28 cellular contexts compared by ENCODE assay signal in genomic region chr5:116546743-116547124, GRCh38. TPM values are rescaled to one million over a fixed set of nuclear protein-coding genes. Genes with fewer than 3 reads are reported as not detected.
A peak's percentile ranks its signal among the peaks of the same experiment; 100 is the strongest.
DNase-seq lines count a peak whose midpoint lies in the region; FAIRE-seq and TF ChIP-seq lines count a peak whose summit lies in the region.
"Had no signal": no experiment of that assay in that cellular context is flagged by ENCODE, and none has a peak within 500 bp of the region (broad histone marks: within the 10 kb centered on the region; RNA-seq: fewer than 3 reads in every experiment).

No MANE protein-coding gene starts in this region.

- no peaks in the 10 kb centered on the region for H3K27me3 ChIP-seq in hepatocyte
- no peaks in the 10 kb centered on the region for H3K27me3 ChIP-seq in transverse colon
- H3K27me3 ChIP-seq: SJCRH30 had no signal

- no peak for TF ChIP-seq EP300 in transverse colon (IDR thresholded peaks at IDR 0.05; ENCODE audit: low read depth)

- no peak for TF ChIP-seq POLR2A in transverse colon (IDR thresholded peaks at IDR 0.05)

- peaks cover 2% of the 10 kb centered on the region; the same call in 1 of the 2 replicates for H3K4me1 ChIP-seq in HEK293 (ENCODE audit: control insufficient read depth, insufficient read depth, low read length)
- peaks cover 27% of the 10 kb centered on the region for H3K4me1 ChIP-seq in hepatocyte (ENCODE audit: insufficient read depth)
- peaks cover 0 to 64% (median 44%) of the 10 kb centered on the region in 4 donors for H3K4me1 ChIP-seq in transverse colon

- H3K27me3 Mint-ChIP-seq in nephron progenitor cell (ENCODE audit: low read depth, poor library complexity): no peaks in the 10 kb centered on the region
- H3K27me3 Mint-ChIP-seq in activated T-cell treated with anti-CD3 and anti-CD28 coated beads, Interleukin-2, amount 50 U/mL, for 24 hours: no peaks in the 10 kb centered on the region
- H3K27me3 Mint-ChIP-seq: CD4-positive, alpha-beta memory T cell had no signal

- H3K4me3 ChIP-seq in HEK293 (ENCODE audit: low read depth, low read length) (no peak overlapping the region), hepatocyte (no peak overlapping the region), transverse colon (no peak overlapping the region)
- H3K4me3 ChIP-seq: GM12878, GM23338, K562, SJCRH30 had no signal

- no peak for FAIRE-seq in urothelium cell line (lab: Jason Lieb, UNC)
- FAIRE-seq: HTR-8/SVneo, K562 had no signal

- no peak for TF ChIP-seq CTCF in HEK293 (tag by site-specific recombination; IDR thresholded peaks at IDR 0.05)
- TF ChIP-seq CTCF in hepatocyte (IDR thresholded peaks at IDR 0.05; ENCODE audit: poor library complexity): no peak
- TF ChIP-seq CTCF in nephron progenitor cell (IDR thresholded peaks at IDR 0.05): no peak
- TF ChIP-seq CTCF in transverse colon (IDR thresholded peaks at IDR 0.05): no peak

- peaks cover 71% of the 10 kb centered on the region for H3K79me2 ChIP-seq in hepatocyte

- DNase-seq in hepatocyte (ENCODE audit: low spot score): no peak
- no peak for DNase-seq in nephron progenitor cell
- no peak for DNase-seq in transverse colon
- no peak for DNase-seq in activated T-cell treated with anti-CD3 and anti-CD28 coated beads, Interleukin-2, amount 50 U/mL, for 24 hours
- DNase-seq in activated naive CD4-positive, alpha-beta T cell treated with Interleukin-2 at 50 U/mL for 16 hours: no peak
- DNase-seq in urothelium cell line (ENCODE audit: low spot score): no peak
- DNase-seq: C1 segment of cervical spinal cord; CD4-positive, alpha-beta memory T cell; COR-L47; DMS79; GDM1; H9; HFFc6; NCI-H1092 treated with DMSO at 0.1 percent for 48 hours; NCI-H1436; NCI-H187; NCI-H2107; NCI-H524; NCI-H82; NK-92 treated with Interleukin-12 subunit alpha and Interleukin-12 subunit beta, amount 100 ng/mL, for 24 hours; PC-3; SJCRH30 had no signal

- no peak overlapping the region for H3K4me3 Mint-ChIP-seq in nephron progenitor cell
- H3K4me3 Mint-ChIP-seq in activated T-cell treated with anti-CD3 and anti-CD28 coated beads, Interleukin-2, amount 50 U/mL, for 24 hours: no peak overlapping the region
- H3K4me3 Mint-ChIP-seq: GM23338, H9, HFFc6 had no signal

- POLR2A ChIA-PET in HEK293 (lab: Yijun Ruan, JAX): no interaction called here

- H3K36me3 ChIP-seq in HEK293 (ENCODE audit: control insufficient read depth in 2 of 2, insufficient read depth in 1 of 2, low read length in 2 of 2): no peaks in the 10 kb centered on the region
- no peaks in the 10 kb centered on the region for H3K36me3 ChIP-seq in hepatocyte (replicated peaks; ENCODE audit: insufficient read depth, low read depth)
- no peaks in the 10 kb centered on the region for H3K36me3 ChIP-seq in transverse colon

- peaks cover 39% of the 10 kb centered on the region for H3K36me3 Mint-ChIP-seq in nephron progenitor cell (ENCODE audit: low read depth)
- H3K36me3 Mint-ChIP-seq in activated T-cell treated with anti-CD3 and anti-CD28 coated beads, Interleukin-2, amount 50 U/mL, for 24 hours (ENCODE audit: low read depth): no peaks in the 10 kb centered on the region

- WGBS in hepatocyte (ENCODE audit: low lambda C conversion rate, missing lambda C conversion rate): 30% methylated on average over 1 of the region's 1 CpG
- 50 to 59% methylated on average over 1 of the region's 1 CpG for WGBS in transverse colon (ENCODE audit: low coverage in 1 of 2), 2 donors

- in situ Hi-C loops in transverse colon (cut with MboI; ENCODE audit: low pct_ligation_motif_present in 1 of 4, low pct_unique_long_range_greater_than_20kb in 1 of 4, low sequenced_read_pairs in 3 of 4): no loop called here

- peaks cover 15% of the 10 kb centered on the region for H4K20me1 ChIP-seq in hepatocyte (ENCODE audit: insufficient read depth, poor library complexity, severe bottlenecking)

- CTCF ChIA-PET in HEK293 (lab: Yijun Ruan, JAX): interaction anchor here (1.1 to 2.0 kb wide), 2 partner anchors 11 kb away, joined by 6 to 8 read pairs; no protein-coding TSS in a partner anchor

- H3K27ac ChIP-seq in HEK293 (ENCODE audit: extremely low read depth, low read depth, low read length): no peak overlapping the region
- peak overlapping the region; percentile 85 for H3K27ac ChIP-seq in hepatocyte
- peak overlapping the region; percentile 79 to 88 (median 80) for H3K27ac ChIP-seq in transverse colon
- H3K27ac ChIP-seq: SJCRH30 had no signal

- H2AFZ ChIP-seq in hepatocyte: no peak overlapping the region
- H2AFZ ChIP-seq: GM23338 had no signal

- H3K4me2 ChIP-seq in hepatocyte: peak overlapping the region; percentile 21
- H3K4me2 ChIP-seq: GM23338 had no signal

- H3K9me3 Mint-ChIP-seq in nephron progenitor cell: peaks cover 22% of the 10 kb centered on the region
- peaks cover 17% of the 10 kb centered on the region for H3K9me3 Mint-ChIP-seq in activated T-cell treated with anti-CD3 and anti-CD28 coated beads, Interleukin-2, amount 50 U/mL, for 24 hours

- intact Hi-C loops in transverse colon (cut with DNase I; ENCODE audit: low total_unique reads): no loop called here

- peak overlapping the region; percentile 17 for H3K27ac Mint-ChIP-seq in nephron progenitor cell
- no peak overlapping the region for H3K27ac Mint-ChIP-seq in activated T-cell treated with anti-CD3 and anti-CD28 coated beads, Interleukin-2, amount 50 U/mL, for 24 hours
- H3K27ac Mint-ChIP-seq: CD4-positive, alpha-beta memory T cell; GM23338; HFFc6 had no signal

- peaks cover 54% of the 10 kb centered on the region for H3K4me1 Mint-ChIP-seq in nephron progenitor cell
- no peaks in the 10 kb centered on the region for H3K4me1 Mint-ChIP-seq in activated T-cell treated with anti-CD3 and anti-CD28 coated beads, Interleukin-2, amount 50 U/mL, for 24 hours (ENCODE audit: low read depth)
- H3K4me1 Mint-ChIP-seq: CD4-positive, alpha-beta memory T cell had no signal

- no peaks in the 10 kb centered on the region for H3K9me2 ChIP-seq in hepatocyte (replicated peaks; ENCODE audit: insufficient read depth)

- H3K9me3 ChIP-seq in HEK293 (ENCODE audit: control insufficient read depth, insufficient read depth, low read depth, low read length) (no peaks in the 10 kb centered on the region), hepatocyte (ENCODE audit: low read depth) (no peaks in the 10 kb centered on the region), transverse colon (peaks cover 0 to 3% of the 10 kb centered on the region in 2 donors)

TF ChIP-seq in HEK293, 187 proteins besides CTCF, POLR2A, EP300 and RAD21:
- TF ChIP-seq PRDM1 (tag by site-specific recombination; IDR thresholded peaks at IDR 0.05) (peak; percentile 52; the same call in 1 of the 2 replicates), ZNF169 (tag by site-specific recombination; IDR thresholded peaks at IDR 0.05) (no peak), ZNF280C (tag by site-specific recombination; IDR thresholded peaks at IDR 0.05) (no peak), ZNF513 (tag by site-specific recombination; IDR thresholded peaks at IDR 0.05) (no peak), ZNF514 (tag by site-specific recombination; IDR thresholded peaks at IDR 0.05) (no peak), ZNF561 (tag by site-specific recombination; IDR thresholded peaks at IDR 0.05; ENCODE audit: borderline replicate concordance) (no peak), PRDM6 (tag by site-specific recombination; IDR thresholded peaks at IDR 0.05) (peak; percentile 64)

RNA-seq across cellular contexts. Expression of gene SEMA6A, which starts 27.9 kb away (rescaled TPM):
- total RNA-seq in hepatocyte (50.0 and 68.6 TPM in 2 replicates), transverse colon (100 to 1,000 TPM in 3 of 4 donors, 10 to 100 TPM in 1; 76.7 to 231 (median 117) TPM)
- 35.8 and 38.2 TPM in 2 replicates for polyA plus RNA-seq in hepatocyte
- total RNA-seq: CD4-positive, alpha-beta memory T cell; M059J; PC-3 had no signal
